ENCODE assay signal across 15 cellular contexts in genomic region chr4:78749258-78749971, GRCh38. TPM values are rescaled to one million over a fixed set of nuclear protein-coding genes. Genes with fewer than 3 reads are reported as not detected.
DNase-seq lines count a peak whose midpoint lies in the region; ATAC-seq and TF ChIP-seq lines count a peak whose summit lies in the region.
"Had no signal": no experiment of that assay in that cellular context is flagged by ENCODE, and none has a peak within 500 bp of the region (broad histone marks: within the 10 kb centered on the region; RNA-seq: fewer than 3 reads in every experiment).

No MANE protein-coding gene starts in this region.

- H3K27me3 Mint-ChIP-seq in activated CD4-positive, alpha-beta T cell treated with anti-CD3 and anti-CD28 coated beads for 36 hours: peaks cover 2% of the 10 kb centered on the region

- CTCF ChIA-PET in activated CD4-positive, alpha-beta T cell treated with anti-CD3 and anti-CD28 coated beads for 36 hours (lab: Charles Lee): no interaction called here

- no peaks in the 10 kb centered on the region for H3K36me3 Mint-ChIP-seq in activated CD4-positive, alpha-beta T cell treated with anti-CD3 and anti-CD28 coated beads for 36 hours (ENCODE audit: low read depth)

- no peak overlapping the region for H3K4me3 ChIP-seq in left lung
- H3K4me3 ChIP-seq: PC-9, thoracic aorta had no signal

- no peaks in the 10 kb centered on the region for H3K9me3 Mint-ChIP-seq in activated CD4-positive, alpha-beta T cell treated with anti-CD3 and anti-CD28 coated beads for 36 hours (ENCODE audit: low read depth)

- TF ChIP-seq CTCF in left lung (IDR thresholded peaks at IDR 0.05): no peak

- ATAC-seq in GM18519 (IDR thresholded peaks at IDR 0.05; ENCODE audit: low FRiP score, unreplicated experiment) (peak; percentile 20), GM21619 (IDR thresholded peaks at IDR 0.05; ENCODE audit: unreplicated experiment) (peak; percentile 37), left lung (peak; percentile 53)
- ATAC-seq in activated CD4-positive, alpha-beta T cell treated with anti-CD3 and anti-CD28 coated beads for 36 hours: no peak

- H3K27ac ChIP-seq in left lung: peak overlapping the region in 1 of 2 donors; percentile 75
- H3K27ac ChIP-seq: PC-9, thoracic aorta, WERI-Rb-1 had no signal

- H3K4me1 ChIP-seq in left lung: peaks cover 0 to 18% of the 10 kb centered on the region in 2 donors

- no peaks in the 10 kb centered on the region for H3K36me3 ChIP-seq in left lung
- H3K36me3 ChIP-seq: thoracic aorta, WERI-Rb-1 had no signal

- H3K9me3 ChIP-seq in left lung: no peaks in the 10 kb centered on the region
- H3K9me3 ChIP-seq: thoracic aorta had no signal

- H3K27me3 ChIP-seq in left lung: no peaks in the 10 kb centered on the region

- in situ Hi-C loops in KBM-7 (cut with MboI; ENCODE audit: low pct_unique_long_range_greater_than_20kb, low sequenced_read_pairs): no loop called here

- DNase-seq in KBM-7 (peak; percentile 6), left lung (no peak), HuH-7.5 (ENCODE audit: low spot score) (no peak), GF-D8 (lab: John Stamatoyannopoulos, UW) (no peak), anterior cingulate cortex (lab: John Stamatoyannopoulos, UW) (no peak)
- DNase-seq in activated CD4-positive, alpha-beta T cell treated with anti-CD3 and anti-CD28 coated beads for 36 hours: no peak
- DNase-seq: activated gamma-delta T cell treated with Interleukin-2 at 50 U/mL for 16 hours; effector memory CD4-positive, alpha-beta T cell; NCI-H1048; PC-9; stimulated activated CD4-positive, alpha-beta T cell treated with anti-CD3 and anti-CD28 coated beads, Interleukin-1b, Interleukin-23, amount 100 ng/mL, for 48 hours; WERI-Rb-1 had no signal

- POLR2A ChIA-PET in activated CD4-positive, alpha-beta T cell treated with anti-CD3 and anti-CD28 coated beads for 36 hours (lab: Charles Lee): interaction anchor here (0.6 kb wide), 1 partner anchor 60 kb away, joined by 3 read pairs; no protein-coding TSS in a partner anchor

- H3K27ac Mint-ChIP-seq in activated CD4-positive, alpha-beta T cell treated with anti-CD3 and anti-CD28 coated beads for 36 hours: no peak overlapping the region

- no peaks in the 10 kb centered on the region for H3K4me1 Mint-ChIP-seq in activated CD4-positive, alpha-beta T cell treated with anti-CD3 and anti-CD28 coated beads for 36 hours

- intact Hi-C loops in left lung (cut with DNase I): no loop called here
- intact Hi-C loops in activated CD4-positive, alpha-beta T cell treated with anti-CD3 and anti-CD28 coated beads for 36 hours (cut with DNase I, micrococcal nuclease): no loop called here

- no peak overlapping the region for H3K4me3 Mint-ChIP-seq in activated CD4-positive, alpha-beta T cell treated with anti-CD3 and anti-CD28 coated beads for 36 hours

RNA-seq across cellular contexts. Expression of gene BMP2K, which starts 26.7 kb away (rescaled TPM):
- 10 to 100 TPM; 46.1 to 67.0 TPM for total RNA-seq in left lung
- 10 to 100 TPM; 10.6 to 14.5 TPM for total RNA-seq in activated CD4-positive, alpha-beta T cell treated with anti-CD3 and anti-CD28 coated beads for 36 hours
